Comparison of ENCODE assay signal across 14 cellular contexts in the genomic region with DNA sequence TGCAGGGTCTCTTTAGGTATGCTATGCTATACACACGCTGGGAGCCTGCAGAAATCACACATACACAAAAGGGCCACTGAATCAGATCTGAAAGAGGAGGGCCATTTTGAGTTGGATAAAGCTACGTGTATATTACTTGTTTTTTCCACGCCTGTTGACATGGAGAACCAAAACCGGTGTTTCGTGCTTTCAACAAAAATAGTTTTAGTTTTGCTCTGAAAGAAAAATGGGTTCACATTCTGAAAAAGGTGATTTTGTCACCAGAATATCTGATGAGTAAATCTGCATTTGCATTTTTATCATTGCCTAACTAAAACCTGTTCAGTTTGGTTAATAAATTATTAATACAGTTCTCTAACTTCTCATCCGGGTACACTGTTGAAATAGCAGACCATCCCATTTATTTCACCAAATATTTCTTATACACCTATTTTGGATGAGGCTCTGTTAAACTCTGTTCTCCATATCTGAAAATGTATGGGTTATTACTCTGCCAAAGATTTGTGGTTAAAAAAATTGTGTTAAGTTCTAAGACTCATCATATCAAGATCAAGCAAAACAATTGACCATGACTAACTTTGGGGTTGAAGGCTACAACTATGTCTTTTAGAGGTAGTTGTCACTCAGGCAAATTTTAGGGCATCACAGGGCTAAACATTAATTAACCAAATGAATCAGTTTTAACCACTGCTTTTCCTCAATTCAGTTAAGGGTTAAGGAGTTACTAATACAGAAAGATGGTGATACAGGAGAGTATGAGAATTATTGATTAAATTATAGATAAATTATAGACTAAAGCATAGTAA.
DNase-seq lines count a peak whose midpoint lies in the region; ATAC-seq and TF ChIP-seq lines count a peak whose summit lies in the region.
"Had no signal": no experiment of that assay in that cellular context is flagged by ENCODE, and none has a peak within 500 bp of the region (broad histone marks: within the 10 kb centered on the region; RNA-seq: fewer than 3 reads in every experiment).

No MANE protein-coding gene starts in this region.

- TF ChIP-seq CTCF in glutamatergic neuron (IDR thresholded peaks at IDR 0.05; ENCODE audit: partially characterized antibody, unreplicated experiment): no peak

- DNase-seq in glutamatergic neuron (no peak), Ammon's horn (ENCODE audit: low spot score) (no peak), epidermal melanocyte (ENCODE audit: insufficient read length, low spot score) (no peak), DMS53 treated with DMSO at 0.1 percent for 48 hours (lab: John Stamatoyannopoulos, UW; ENCODE audit: unreplicated experiment) (no peak)
- no peak for DNase-seq in activated naive CD4-positive, alpha-beta T cell treated with anti-CD3 and anti-CD28 coated beads, Interleukin-2, amount 10 ng/mL, durations not matched to agents 7 days and 5 days
- DNase-seq: activated T-cell treated with anti-CD3 and anti-CD28 coated beads, Interleukin-2, amount 50 U/mL, for 72 hours; CD4-positive, alpha-beta memory T cell; KG1; NCI-H2171; right cardiac atrium had no signal

- peaks cover 6% of the 10 kb centered on the region for H3K9me3 Mint-ChIP-seq in glutamatergic neuron (ENCODE audit: unreplicated experiment)
- peaks cover 10% of the 10 kb centered on the region for H3K9me3 Mint-ChIP-seq in activated naive CD4-positive, alpha-beta T cell treated with anti-CD3 and anti-CD28 coated beads, Interleukin-2, amount 10 ng/mL, durations not matched to agents 7 days and 5 days
- H3K9me3 Mint-ChIP-seq: CD4-positive, alpha-beta memory T cell; type B pancreatic cell had no signal

- H3K4me1 Mint-ChIP-seq in glutamatergic neuron (ENCODE audit: low read depth, unreplicated experiment): peaks cover 28% of the 10 kb centered on the region
- H3K4me1 Mint-ChIP-seq in activated naive CD4-positive, alpha-beta T cell treated with anti-CD3 and anti-CD28 coated beads, Interleukin-2, amount 10 ng/mL, durations not matched to agents 7 days and 5 days: peaks cover 36% of the 10 kb centered on the region

- no peaks in the 10 kb centered on the region for H3K27me3 Mint-ChIP-seq in glutamatergic neuron (ENCODE audit: unreplicated experiment)
- no peaks in the 10 kb centered on the region for H3K27me3 Mint-ChIP-seq in activated naive CD4-positive, alpha-beta T cell treated with anti-CD3 and anti-CD28 coated beads, Interleukin-2, amount 10 ng/mL, durations not matched to agents 7 days and 5 days
- H3K27me3 Mint-ChIP-seq: CD4-positive, alpha-beta memory T cell; type B pancreatic cell had no signal

- CTCF ChIA-PET in activated naive CD4-positive, alpha-beta T cell treated with anti-CD3 and anti-CD28 coated beads, Interleukin-2, amount 10 ng/mL, durations not matched to agents 7 days and 5 days (lab: Charles Lee): no interaction called here

- H3K27ac Mint-ChIP-seq in glutamatergic neuron (ENCODE audit: unreplicated experiment): peak overlapping the region; percentile 53
- no peak overlapping the region for H3K27ac Mint-ChIP-seq in activated naive CD4-positive, alpha-beta T cell treated with anti-CD3 and anti-CD28 coated beads, Interleukin-2, amount 10 ng/mL, durations not matched to agents 7 days and 5 days
- H3K27ac Mint-ChIP-seq: activated T-cell treated with anti-CD3 and anti-CD28 coated beads, Interleukin-2, amount 50 U/mL, for 72 hours; CD4-positive, alpha-beta memory T cell; type B pancreatic cell had no signal

- ATAC-seq in GM18870 (IDR thresholded peaks at IDR 0.05; ENCODE audit: unreplicated experiment) (peak; percentile 65), GM21619 (IDR thresholded peaks at IDR 0.05; ENCODE audit: unreplicated experiment) (peak; percentile 52), HG03139 (IDR thresholded peaks at IDR 0.05; ENCODE audit: unreplicated experiment) (peak; percentile 50)
- ATAC-seq: right cardiac atrium had no signal

- no peaks in the 10 kb centered on the region for H3K36me3 Mint-ChIP-seq in glutamatergic neuron (ENCODE audit: unreplicated experiment)
- peaks cover 21% of the 10 kb centered on the region for H3K36me3 Mint-ChIP-seq in activated naive CD4-positive, alpha-beta T cell treated with anti-CD3 and anti-CD28 coated beads, Interleukin-2, amount 10 ng/mL, durations not matched to agents 7 days and 5 days
- H3K36me3 Mint-ChIP-seq: type B pancreatic cell had no signal

- no peak overlapping the region for H3K4me3 Mint-ChIP-seq in glutamatergic neuron (ENCODE audit: unreplicated experiment)
- H3K4me3 Mint-ChIP-seq in activated naive CD4-positive, alpha-beta T cell treated with anti-CD3 and anti-CD28 coated beads, Interleukin-2, amount 10 ng/mL, durations not matched to agents 7 days and 5 days: no peak overlapping the region
- H3K4me3 Mint-ChIP-seq: activated T-cell treated with anti-CD3 and anti-CD28 coated beads, Interleukin-2, amount 50 U/mL, for 72 hours; CD4-positive, alpha-beta memory T cell; type B pancreatic cell had no signal
